Comparison of ENCODE assay signal across 8 cellular contexts in the genomic region with DNA sequence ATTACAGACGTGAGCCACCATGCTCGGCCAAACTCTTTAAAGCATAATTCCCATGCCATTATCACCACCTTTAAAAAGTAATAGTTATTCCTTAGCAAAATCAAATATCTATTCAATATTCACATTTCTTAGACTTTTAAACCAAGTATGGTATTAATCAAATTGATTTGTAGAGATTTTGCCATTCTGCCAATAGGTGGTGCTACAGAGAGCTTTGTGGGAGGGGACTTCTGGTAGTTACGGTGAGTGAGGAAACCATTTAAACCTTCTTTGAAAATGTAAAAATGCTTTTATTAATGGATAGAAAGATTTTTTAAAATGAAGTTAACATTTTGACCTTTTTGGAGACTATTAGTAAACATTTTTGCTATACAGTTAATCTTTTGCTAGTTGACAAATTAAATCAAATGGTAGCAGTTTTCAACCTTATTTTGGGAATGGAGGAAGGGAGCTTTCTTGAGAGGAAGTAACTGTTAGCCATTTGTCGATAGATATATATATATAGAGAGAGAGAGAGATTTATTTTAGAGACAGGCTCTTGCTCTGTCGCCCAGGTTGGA. TPM values are rescaled to one million over a fixed set of nuclear protein-coding genes. Genes with fewer than 3 reads are reported as not detected.
A peak's percentile ranks its signal among the peaks of the same experiment; 100 is the strongest.
DNase-seq lines count a peak whose midpoint lies in the region; ATAC-seq, FAIRE-seq and TF ChIP-seq lines count a peak whose summit lies in the region.

No MANE protein-coding gene starts in this region.

- ATAC-seq in GM21528 (IDR thresholded peaks at IDR 0.05; ENCODE audit: low FRiP score, unreplicated experiment), result peak; percentile 66

- H3K9me3 ChIP-seq in OCI-LY1 (ENCODE audit: low read length) (no peaks in the 10 kb centered on the region), neural progenitor cell (ENCODE audit: low read depth) (no peaks in the 10 kb centered on the region)

- H3K9me3 Mint-ChIP-seq in neural progenitor cell, result no peaks in the 10 kb centered on the region

- peak; percentile 15 for DNase-seq in NCI-H748 (lab: John Stamatoyannopoulos, UW; ENCODE audit: unreplicated experiment)
- DNase-seq in NCI-H748 treated with DMSO at 0.1 percent for 48 hours (lab: John Stamatoyannopoulos, UW), result no peak
- peak; percentile 70 for DNase-seq in dermis blood vessel endothelial cell
- peak; percentile 43 for DNase-seq in neural progenitor cell (ENCODE audit: low spot score)
- DNase-seq in islet precursor cell, result no peak
- DNase-seq in H54 (ENCODE audit: insufficient read length, low spot score), result no peak

- H3K9ac ChIP-seq in OCI-LY1 (ENCODE audit: low read length) (no peak overlapping the region), neural progenitor cell (no peak overlapping the region)

- H3K27ac ChIP-seq in OCI-LY1 (ENCODE audit: low read depth, low read length, poor library complexity, severe bottlenecking) (no peak overlapping the region), neural progenitor cell (no peak overlapping the region)

- H3K4me2 ChIP-seq in OCI-LY1 (ENCODE audit: low read length), result no peak overlapping the region
- H3K4me2 ChIP-seq in neural progenitor cell, result no peak overlapping the region

- no peak overlapping the region for H3K27ac Mint-ChIP-seq in neural progenitor cell

- H4K20me1 ChIP-seq in OCI-LY1 (ENCODE audit: insufficient read depth, low read length) (no peaks in the 10 kb centered on the region), neural progenitor cell (ENCODE audit: low read depth) (no peaks in the 10 kb centered on the region)

- H3K27me3 Mint-ChIP-seq in neural progenitor cell (ENCODE audit: insufficient read depth, low read depth), result no peaks in the 10 kb centered on the region

- peaks cover 19% of the 10 kb centered on the region for H3K36me3 Mint-ChIP-seq in neural progenitor cell

- peak; percentile 66 for TF ChIP-seq CTCF in OCI-LY1 (IDR thresholded peaks at IDR 0.05; ENCODE audit: low read length)
- peak; percentile 72 for TF ChIP-seq CTCF in neural progenitor cell (IDR thresholded peaks at IDR 0.05)

- H3K27me3 ChIP-seq in OCI-LY1 (ENCODE audit: insufficient read depth, low read length), result no peaks in the 10 kb centered on the region
- H3K27me3 ChIP-seq in neural progenitor cell, result no peaks in the 10 kb centered on the region

- H3K79me2 ChIP-seq in OCI-LY1 (ENCODE audit: insufficient read depth, low read length) (no peaks in the 10 kb centered on the region), neural progenitor cell (ENCODE audit: low read depth) (no peaks in the 10 kb centered on the region)

- peaks cover 70% of the 10 kb centered on the region for H3K36me3 ChIP-seq in OCI-LY1 (ENCODE audit: insufficient read depth, low read length)
- H3K36me3 ChIP-seq in neural progenitor cell, result peaks cover 16% of the 10 kb centered on the region

- H3K4me3 ChIP-seq in OCI-LY1 (ENCODE audit: low read depth, low read length, poor library complexity, severe bottlenecking) (no peak overlapping the region), neural progenitor cell (no peak overlapping the region)

- H2AFZ ChIP-seq in OCI-LY1 (ENCODE audit: low read length) (no peak overlapping the region), neural progenitor cell (replicated peaks) (no peak overlapping the region)

- no peaks in the 10 kb centered on the region for H3K4me1 ChIP-seq in OCI-LY1 (ENCODE audit: insufficient read depth, low read length, severe bottlenecking)
- H3K4me1 ChIP-seq in neural progenitor cell, result no peaks in the 10 kb centered on the region

- H3F3A ChIP-seq in OCI-LY1 (ENCODE audit: insufficient read depth, low read length) (no peaks in the 10 kb centered on the region), neural progenitor cell (ENCODE audit: low read depth) (no peaks in the 10 kb centered on the region)

- H3K4me3 Mint-ChIP-seq in neural progenitor cell, result no peak overlapping the region

- H3K4me1 Mint-ChIP-seq in neural progenitor cell, result no peaks in the 10 kb centered on the region

- no peak for TF ChIP-seq POLR2A in H54 (IDR thresholded peaks at IDR 0.05; ENCODE audit: low read depth, low read length)

- H3K9me2 ChIP-seq in OCI-LY1 (ENCODE audit: low read depth, low read length), result no peaks in the 10 kb centered on the region

- no peak for FAIRE-seq in H54 (lab: Jason Lieb, UNC)

RNA-seq across cellular contexts. Expression of gene IARS2, which starts 19.3 kb away (rescaled TPM):
- total RNA-seq in dermis blood vessel endothelial cell, result 89.2 and 130 TPM in 2 replicates
- total RNA-seq in neural progenitor cell (ENCODE audit: low replicate concordance), result 69.4 and 100 TPM in 2 replicates

RNA-seq across cellular contexts. Expression of gene BPNT1, which starts 23.6 kb away (rescaled TPM):
- 37.3 and 42.4 TPM in 2 replicates for total RNA-seq in dermis blood vessel endothelial cell
- total RNA-seq in neural progenitor cell (ENCODE audit: low replicate concordance), result 18.0 and 33.1 TPM in 2 replicates

Comparison
In these comparisons a context has a peak if more than half of its experiments do, and no peak if none do; other contexts are left out.
1. DNase-seq: peak in NCI-H748 (single experiment), dermis blood vessel endothelial cell (single experiment) and neural progenitor cell (single experiment); none in NCI-H748 treated with DMSO at 0.1 percent for 48 hours (single experiment), islet precursor cell (single experiment) and H54 (single experiment).